In genomic region chr1:20229191-20229590, GRCh38 we compare ENCODE assay signal across 20 cellular contexts. TPM values are rescaled to one million over a fixed set of nuclear protein-coding genes. Genes with fewer than 3 reads are reported as not detected.
A peak's percentile ranks its signal among the peaks of the same experiment; 100 is the strongest.
DNase-seq lines count a peak whose midpoint lies in the region; ATAC-seq and TF ChIP-seq lines count a peak whose summit lies in the region.
"Had no signal": no experiment of that assay in that cellular context is flagged by ENCODE, and none has a peak within 500 bp of the region (broad histone marks: within the 10 kb centered on the region; RNA-seq: fewer than 3 reads in every experiment).

No MANE protein-coding gene starts in this region.

- H3K27ac Mint-ChIP-seq in HFFc6, result no peak overlapping the region
- H3K27ac Mint-ChIP-seq: CD4-positive, alpha-beta memory T cell had no signal

- no peaks in the 10 kb centered on the region for H3K79me2 ChIP-seq in GM23248 (ENCODE audit: insufficient read depth)

- intact Hi-C loops in thyroid gland (cut with DNase I), result no loop called here

- in situ Hi-C loops in GM23248 (cut with MboI), result no loop called here

- H3K9ac ChIP-seq in GM23248, result no peak overlapping the region

- no peak overlapping the region for H3K4me3 ChIP-seq in thyroid gland (replicated peaks in 1 of 3)
- H3K4me3 ChIP-seq in GM23248, result no peak overlapping the region
- H3K4me3 ChIP-seq: A549, GM12878, HAP-1 had no signal

- H3K27me3 Mint-ChIP-seq in HFFc6 (ENCODE audit: insufficient read depth), result peaks cover 46% of the 10 kb centered on the region

- H3K27me3 ChIP-seq in thyroid gland (no peaks in the 10 kb centered on the region), GM23248 (replicated peaks; ENCODE audit: insufficient read depth) (peaks cover 61% of the 10 kb centered on the region)
- H3K27me3 ChIP-seq: BE2C had no signal

- TF ChIP-seq POLR2A in thyroid gland (IDR thresholded peaks at IDR 0.05), result no peak

- no peaks in the 10 kb centered on the region for H3K9me3 ChIP-seq in thyroid gland
- no peaks in the 10 kb centered on the region for H3K9me3 ChIP-seq in GM23248 (ENCODE audit: low read depth)
- H3K9me3 ChIP-seq: A549, BE2C, HAP-1 had no signal

- 28 to 34% methylated on average over 3 of the region's 3 CpGs for WGBS in thyroid gland, 2 donors
- 16 to 28% methylated on average over 3 of the region's 3 CpGs for WGBS in GM23248 (ENCODE audit: low coverage in 1 of 2, low lambda C conversion rate in 2 of 2, missing lambda C conversion rate in 2 of 2), 2 experiments

- TF ChIP-seq CTCF in thyroid gland (IDR thresholded peaks at IDR 0.05), result no peak
- no peak for TF ChIP-seq CTCF in HFFc6 (IDR thresholded peaks at IDR 0.05)

- H3K4me2 ChIP-seq in GM23248 (ENCODE audit: unreplicated experiment), result no peak overlapping the region
- H3K4me2 ChIP-seq: A549 had no signal

- no peak overlapping the region for H3K4me3 Mint-ChIP-seq in HFFc6
- H3K4me3 Mint-ChIP-seq: CD4-positive, alpha-beta memory T cell; IgD-negative memory B cell had no signal

- no peak for ATAC-seq in HG03196 (IDR thresholded peaks at IDR 0.05; ENCODE audit: unreplicated experiment)
- ATAC-seq: A549, GM12878 had no signal

- peak; percentile 20 for DNase-seq in NCI-H510A treated with DMSO at 0.1 percent for 48 hours (lab: John Stamatoyannopoulos, UW)
- DNase-seq in NCI-H510A (lab: John Stamatoyannopoulos, UW), result no peak
- peak; percentile 59 for DNase-seq in NCI-H2196 (lab: John Stamatoyannopoulos, UW; ENCODE audit: unreplicated experiment)
- peak; percentile 59 for DNase-seq in astrocyte of the hippocampus (ENCODE audit: low read depth, low spot score)
- DNase-seq in thyroid gland, result peak; percentile 79 to 83
- DNase-seq in GM23248, result no peak
- DNase-seq in HFFc6, result no peak
- DNase-seq: BE2C; CD4-positive, alpha-beta memory T cell; DMS53; KG1 had no signal

- H3K36me3 ChIP-seq in thyroid gland, result no peaks in the 10 kb centered on the region
- no peaks in the 10 kb centered on the region for H3K36me3 ChIP-seq in GM23248 (ENCODE audit: low read depth)
- H3K36me3 ChIP-seq: BE2C, HAP-1 had no signal

- H3K9me3 Mint-ChIP-seq in HFFc6, result no peaks in the 10 kb centered on the region
- H3K9me3 Mint-ChIP-seq: IgD-negative memory B cell had no signal

- no peaks in the 10 kb centered on the region for H3K4me1 Mint-ChIP-seq in HFFc6 (ENCODE audit: low read depth)
- H3K4me1 Mint-ChIP-seq: CD4-positive, alpha-beta memory T cell had no signal

- no peaks in the 10 kb centered on the region for H3K36me3 Mint-ChIP-seq in HFFc6 (ENCODE audit: low read depth)
- H3K36me3 Mint-ChIP-seq: CD4-positive, alpha-beta memory T cell had no signal

- peak overlapping the region; percentile 20 to 47 (median 23) for H3K27ac ChIP-seq in thyroid gland
- no peak overlapping the region for H3K27ac ChIP-seq in GM23248
- H3K27ac ChIP-seq: A549, C4-2B had no signal

- H4K20me1 ChIP-seq in GM23248 (ENCODE audit: insufficient read depth), result no peaks in the 10 kb centered on the region

- no peak overlapping the region for H2AFZ ChIP-seq in GM23248

- H3K9me2 ChIP-seq in GM23248 (ENCODE audit: insufficient read depth), result no peaks in the 10 kb centered on the region

- H3F3A ChIP-seq in GM23248 (ENCODE audit: insufficient read depth), result no peaks in the 10 kb centered on the region

- H3K4me1 ChIP-seq in thyroid gland, result peaks cover 25 to 30% of the 10 kb centered on the region in 2 donors
- H3K4me1 ChIP-seq in GM23248 (ENCODE audit: insufficient read depth), result no peaks in the 10 kb centered on the region
- H3K4me1 ChIP-seq: A549, BE2C, HAP-1 had no signal

RNA-seq across cellular contexts. Expression of gene PLA2G2C, which starts 42.9 kb away (rescaled TPM):
- total RNA-seq in thyroid gland, result not detected
- not detected in 2 replicates for total RNA-seq in GM23248 (2014; rRNA removed; shearing (Covaris generic))
- polyA plus RNA-seq in GM23248 (2016; fragmentation: Nextera tagmentation; extraction: Ambion mirVana), result not detected in 2 replicates
- total RNA-seq in HFFc6 (2021; fragmentation: NEBNext Ultra II Directional; extraction: Animal tissue kit (Norgen Biotek cat#: 25700)), result not detected
- total RNA-seq: CD4-positive, alpha-beta memory T cell; GM12878; H1; HT1080 had no signal
- polyA plus RNA-seq: A549; AG04450; CD4-positive, alpha-beta memory T cell; H1; IgD-negative memory B cell had no signal

RNA-seq across cellular contexts. Expression of gene UBXN10, which starts 43.3 kb away (rescaled TPM):
- 10 to 100 TPM in 1 of 4 donors, 1 to 10 TPM in 3; 4.8 to 10.9 (median 6.4) TPM for total RNA-seq in thyroid gland
- 0.11 TPM in 1 of 2 replicates, not detected in the other for total RNA-seq in GM23248 (2014; rRNA removed; shearing (Covaris generic))
- polyA plus RNA-seq in GM23248 (2016; fragmentation: Nextera tagmentation; extraction: Ambion mirVana), result not detected in 2 replicates
- not detected for total RNA-seq in HFFc6 (2021; fragmentation: NEBNext Ultra II Directional; extraction: Animal tissue kit (Norgen Biotek cat#: 25700))
- total RNA-seq: GM12878, HT1080 had no signal
- polyA plus RNA-seq: A549, AG04450 had no signal

Comparison
In these comparisons a context has a peak if more than half of its experiments do, and no peak if none do; other contexts are left out.
1. DNase-seq: peak in NCI-H510A treated with DMSO at 0.1 percent for 48 hours (single experiment), NCI-H2196 (single experiment), astrocyte of the hippocampus (single experiment) and thyroid gland (2 of 2); none in NCI-H510A (single experiment), GM23248 (single experiment) and HFFc6 (single experiment).